Comparison of ENCODE assay signal across 24 cellular contexts in the genomic region with DNA sequence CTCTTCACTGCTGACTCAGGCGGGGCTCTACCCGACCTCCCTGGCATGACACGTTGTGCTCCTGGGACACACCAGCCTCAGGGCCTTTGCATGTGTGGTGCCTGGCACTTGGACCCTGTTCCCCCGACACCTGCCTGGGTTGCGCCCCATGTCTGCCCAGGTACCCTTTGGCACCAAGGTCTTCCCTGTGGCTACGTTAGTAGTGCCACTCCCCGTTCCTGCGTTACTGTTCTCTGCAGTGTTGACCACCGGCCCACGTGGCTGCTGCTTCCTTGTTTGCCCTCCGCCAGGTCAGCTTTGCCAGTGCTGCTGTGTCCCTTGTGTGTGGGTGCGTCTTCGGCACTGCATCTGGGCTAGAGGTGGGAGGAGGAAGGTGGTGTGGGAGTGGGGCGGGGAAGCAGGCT.
"Had no signal": no experiment of that assay in that cellular context is flagged by ENCODE, and none has a peak within 500 bp of the region (broad histone marks: within the 10 kb centered on the region; RNA-seq: fewer than 3 reads in every experiment).

No MANE protein-coding gene starts in this region.

- H3K4me3 Mint-ChIP-seq: activated naive CD4-positive, alpha-beta T cell treated with anti-CD3 and anti-CD28 coated beads, Interleukin-2, amount 50 U/mL, for 24 hours; activated T-cell treated with anti-CD3 and anti-CD28 coated beads, Interleukin-2, amount 50 U/mL, for 72 hours; naive thymus-derived CD4-positive, alpha-beta T cell; neural progenitor cell; T-helper 17 cell had no signal

- ATAC-seq: activated T-cell treated with anti-CD3 and anti-CD28 coated beads, Interleukin-2, amount 50 U/mL, for 72 hours; body of pancreas; lower lobe of right lung; naive thymus-derived CD4-positive, alpha-beta T cell; psoas muscle; stimulated activated naive CD8-positive, alpha-beta T cell treated with anti-CD3 and anti-CD28 coated beads, Interleukin-15, Interleukin-2, amounts not matched to agents 100 U/mL and 50 U/mL, for 24 hours; T-helper 17 cell had no signal

- H3K27ac ChIP-seq: cardiac muscle cell, hepatocyte, lower lobe of right lung, neural progenitor cell, psoas muscle, right atrium auricular region, upper lobe of left lung had no signal

- DNase-seq: activated CD4-positive, alpha-beta T cell treated with anti-CD3 and anti-CD28 coated beads for 4 hours; activated CD4-positive, alpha-beta T cell treated with anti-CD3 and anti-CD28 coated beads, Interleukin-2, amount 50 U/mL, for 48 hours; activated CD4-positive, CD25-positive, alpha-beta regulatory T cell; activated effector memory CD4-positive, alpha-beta T cell treated with anti-CD3 and anti-CD28 coated beads, Interleukin-2, amount 50 U/mL, for 16 hours; activated T-cell treated with anti-CD3 and anti-CD28 coated beads, Interleukin-2, amount 50 U/mL, for 72 hours; anterior cingulate cortex; body of pancreas; effector memory CD4-positive, alpha-beta T cell; foreskin melanocyte; immature natural killer cell; lower lobe of right lung; naive thymus-derived CD4-positive, alpha-beta T cell; psoas muscle; stimulated activated CD4-positive, alpha-beta T cell treated with anti-CD3 and anti-CD28 coated beads, Interleukin-12 subunit alpha, Interleukin-12 subunit beta, amount 100 ng/mL, for 4 hours; stimulated activated CD4-positive, alpha-beta T cell treated with anti-CD3 and anti-CD28 coated beads, Interleukin-4, amount 100 ng/mL, for 4 hours; stimulated activated naive CD8-positive, alpha-beta T cell treated with anti-CD3 and anti-CD28 coated beads, Interleukin-15, Interleukin-2, amounts not matched to agents 100 U/mL and 50 U/mL, for 24 hours; SW 1271; T-helper 17 cell; upper lobe of left lung had no signal

- H3K27ac Mint-ChIP-seq: activated naive CD4-positive, alpha-beta T cell treated with anti-CD3 and anti-CD28 coated beads, Interleukin-2, amount 50 U/mL, for 24 hours; activated T-cell treated with anti-CD3 and anti-CD28 coated beads, Interleukin-2, amount 50 U/mL, for 72 hours; neural progenitor cell; T-helper 17 cell had no signal

- H3K4me1 Mint-ChIP-seq: activated naive CD4-positive, alpha-beta T cell treated with anti-CD3 and anti-CD28 coated beads, Interleukin-2, amount 50 U/mL, for 24 hours had no signal

- H3K27me3 Mint-ChIP-seq: activated naive CD4-positive, alpha-beta T cell treated with anti-CD3 and anti-CD28 coated beads, Interleukin-2, amount 50 U/mL, for 24 hours; naive thymus-derived CD4-positive, alpha-beta T cell; T-helper 17 cell had no signal

- H3K9me3 Mint-ChIP-seq: activated naive CD4-positive, alpha-beta T cell treated with anti-CD3 and anti-CD28 coated beads, Interleukin-2, amount 50 U/mL, for 24 hours; activated T-cell treated with anti-CD3 and anti-CD28 coated beads, Interleukin-2, amount 50 U/mL, for 72 hours; immature natural killer cell; naive thymus-derived CD4-positive, alpha-beta T cell; neural progenitor cell had no signal
